2 cellular contexts compared by ENCODE assay signal in the genomic region with DNA sequence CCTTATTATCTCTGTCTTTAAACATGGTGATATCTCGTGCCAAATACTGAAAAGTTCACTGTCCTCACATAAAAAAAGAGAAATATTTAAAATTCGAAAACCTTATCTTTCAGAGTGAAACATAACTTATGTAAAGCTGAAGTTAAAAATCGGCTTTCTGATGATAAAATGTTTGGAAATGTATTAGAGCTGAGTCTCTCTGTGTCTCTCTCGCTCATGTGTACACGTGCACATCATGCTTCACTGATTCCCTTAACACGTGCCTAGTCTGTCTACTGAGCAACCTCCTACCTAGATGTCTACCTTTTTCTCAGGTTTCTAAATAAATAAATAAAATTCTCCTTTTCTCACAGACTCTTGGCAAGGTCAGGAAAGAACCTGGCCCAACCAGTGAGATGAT.
TF ChIP-seq lines count a peak whose summit lies in the region.

No MANE protein-coding gene starts in this region.

TF ChIP-seq in GM23338, 12 proteins besides CTCF, POLR2A, EP300 and RAD21 (continued from another document):
- TF ChIP-seq, protein P1, sequence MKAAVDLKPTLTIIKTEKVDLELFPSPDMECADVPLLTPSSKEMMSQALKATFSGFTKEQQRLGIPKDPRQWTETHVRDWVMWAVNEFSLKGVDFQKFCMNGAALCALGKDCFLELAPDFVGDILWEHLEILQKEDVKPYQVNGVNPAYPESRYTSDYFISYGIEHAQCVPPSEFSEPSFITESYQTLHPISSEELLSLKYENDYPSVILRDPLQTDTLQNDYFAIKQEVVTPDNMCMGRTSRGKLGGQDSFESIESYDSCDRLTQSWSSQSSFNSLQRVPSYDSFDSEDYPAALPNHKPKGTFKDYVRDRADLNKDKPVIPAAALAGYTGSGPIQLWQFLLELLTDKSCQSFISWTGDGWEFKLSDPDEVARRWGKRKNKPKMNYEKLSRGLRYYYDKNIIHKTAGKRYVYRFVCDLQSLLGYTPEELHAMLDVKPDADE (IDR thresholded peaks at IDR 0.05) = no peak
- TF ChIP-seq EZH2 (IDR thresholded peaks at IDR 0.05; ENCODE audit: low read depth, unreplicated experiment) (no peak), JUNB (IDR thresholded peaks at IDR 0.05; ENCODE audit: unreplicated experiment) (no peak), EZH2phosphoT487 (IDR thresholded peaks at IDR 0.05; ENCODE audit: unreplicated experiment) (no peak), ZNF331 (CRISPR knock-in tag; IDR thresholded peaks at IDR 0.05; ENCODE audit: low read depth) (no peak), STAT1 (IDR thresholded peaks at IDR 0.05; ENCODE audit: unreplicated experiment) (no peak), REST (IDR thresholded peaks at IDR 0.05; ENCODE audit: unreplicated experiment) (no peak)

TF ChIP-seq in K562, 482 proteins besides CTCF, POLR2A, EP300 and RAD21 (continued from another document):
- TF ChIP-seq, protein P2, sequence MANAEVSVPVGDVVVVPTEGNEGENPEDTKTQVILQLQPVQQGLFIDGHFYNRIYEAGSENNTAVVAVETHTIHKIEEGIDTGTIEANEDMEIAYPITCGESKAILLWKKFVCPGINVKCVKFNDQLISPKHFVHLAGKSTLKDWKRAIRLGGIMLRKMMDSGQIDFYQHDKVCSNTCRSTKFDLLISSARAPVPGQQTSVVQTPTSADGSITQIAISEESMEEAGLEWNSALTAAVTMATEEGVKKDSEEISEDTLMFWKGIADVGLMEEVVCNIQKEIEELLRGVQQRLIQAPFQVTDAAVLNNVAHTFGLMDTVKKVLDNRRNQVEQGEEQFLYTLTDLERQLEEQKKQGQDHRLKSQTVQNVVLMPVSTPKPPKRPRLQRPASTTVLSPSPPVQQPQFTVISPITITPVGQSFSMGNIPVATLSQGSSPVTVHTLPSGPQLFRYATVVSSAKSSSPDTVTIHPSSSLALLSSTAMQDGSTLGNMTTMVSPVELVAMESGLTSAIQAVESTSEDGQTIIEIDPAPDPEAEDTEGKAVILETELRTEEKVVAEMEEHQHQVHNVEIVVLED (CRISPR knock-in tag; IDR thresholded peaks at IDR 0.05) = no peak
- TF ChIP-seq PURB (CRISPR knock-in tag; IDR thresholded peaks at IDR 0.05; ENCODE audit: low read depth) (no peak), TRIM24 (IDR thresholded peaks at IDR 0.05) (peak in 1 of 2 experiments; percentile 13; a peak in 1 of 4 replicates), BHLHE40 (IDR thresholded peaks at IDR 0.05; ENCODE audit: low read length) (peak; percentile 68), CC2D1A (IDR thresholded peaks at IDR 0.05) (no peak), ETV1 (tag; conservative IDR thresholded peaks at IDR 0.05; ENCODE audit: low read depth) (no peak)
TF ChIP-seq in K562: peak in this region for 6.
